ENCODE assay signal across 10 cellular contexts in genomic region chr19:41999071-41999877, GRCh38. TPM values are rescaled to one million over a fixed set of nuclear protein-coding genes. Genes with fewer than 3 reads are reported as not detected.
DNase-seq lines count a peak whose midpoint lies in the region; ATAC-seq, FAIRE-seq and TF ChIP-seq lines count a peak whose summit lies in the region.
"Had no signal": no experiment of that assay in that cellular context is flagged by ENCODE, and none has a peak within 500 bp of the region (broad histone marks: within the 10 kb centered on the region; RNA-seq: fewer than 3 reads in every experiment).

No MANE protein-coding gene starts in this region.

- H3K9me3 Mint-ChIP-seq in CD4-positive, CD25-positive, alpha-beta regulatory T cell = peaks cover 0 to 4% (median 0%) of the 10 kb centered on the region in 7 donors
- H3K9me3 Mint-ChIP-seq in glutamatergic neuron (ENCODE audit: unreplicated experiment) = peaks cover 22% of the 10 kb centered on the region

- peaks cover 9% of the 10 kb centered on the region for H3K36me3 Mint-ChIP-seq in CD4-positive, CD25-positive, alpha-beta regulatory T cell
- no peaks in the 10 kb centered on the region for H3K36me3 Mint-ChIP-seq in glutamatergic neuron (ENCODE audit: unreplicated experiment)

- no peaks in the 10 kb centered on the region for H3K36me3 ChIP-seq in CD4-positive, CD25-positive, alpha-beta regulatory T cell (ENCODE audit: control insufficient read depth, insufficient read depth, low read length)

- H3K27ac Mint-ChIP-seq in CD4-positive, CD25-positive, alpha-beta regulatory T cell = no peak overlapping the region
- H3K27ac Mint-ChIP-seq in glutamatergic neuron (ENCODE audit: unreplicated experiment) = peak overlapping the region; percentile 94

- TF ChIP-seq EP300 in A549 (IDR thresholded peaks at IDR 0.05) = no peak

- peak; percentile 43 for FAIRE-seq in A549 (lab: Jason Lieb, UNC)
- no peak for FAIRE-seq in GM19239 (lab: Jason Lieb, UNC)

- POLR2A ChIA-PET in A549 (lab: Yijun Ruan, JAX) = interaction anchor here (0.8 to 0.9 kb wide), 2 partner anchors 11 to 77 kb away, joined by 3 read pairs; partner anchors contain the start of gene ZNF574

- TF ChIP-seq RAD21 in A549 (conservative IDR thresholded peaks at IDR 0.05 in 1 of 2, IDR thresholded peaks at IDR 0.05 in 1 of 2) = no peak

- no peak for TF ChIP-seq POLR2A in A549 (IDR thresholded peaks at IDR 0.05; ENCODE audit: low read length)

- peaks cover 26% of the 10 kb centered on the region for H3K27me3 ChIP-seq in CD4-positive, CD25-positive, alpha-beta regulatory T cell (ENCODE audit: control insufficient read depth, insufficient read depth, low read length)

- peaks cover 0 to 39% (median 11%) of the 10 kb centered on the region in 4 donors for H3K4me1 Mint-ChIP-seq in CD4-positive, CD25-positive, alpha-beta regulatory T cell
- H3K4me1 Mint-ChIP-seq in glutamatergic neuron (ENCODE audit: low read depth, unreplicated experiment) = peaks cover 47% of the 10 kb centered on the region

- peak overlapping the region in 1 of 2 experiments; percentile 47; a peak in 2 of 6 replicates for H3K27ac ChIP-seq in A549
- H3K27ac ChIP-seq in CD4-positive, CD25-positive, alpha-beta regulatory T cell (ENCODE audit: insufficient read depth, low read length, poor library complexity, severe bottlenecking) = no peak overlapping the region

- peaks cover 50% of the 10 kb centered on the region for H3K27me3 Mint-ChIP-seq in CD4-positive, CD25-positive, alpha-beta regulatory T cell
- H3K27me3 Mint-ChIP-seq in glutamatergic neuron (ENCODE audit: unreplicated experiment) = peaks cover 37% of the 10 kb centered on the region

- no peak for TF ChIP-seq CTCF in A549 (IDR thresholded peaks at IDR 0.05)
- no peak for TF ChIP-seq CTCF in glutamatergic neuron (IDR thresholded peaks at IDR 0.05; ENCODE audit: partially characterized antibody, unreplicated experiment)

- H3K4me1 ChIP-seq in A549 = peaks cover 24% of the 10 kb centered on the region
- peaks cover 18% of the 10 kb centered on the region for H3K4me1 ChIP-seq in CD4-positive, CD25-positive, alpha-beta regulatory T cell (ENCODE audit: control insufficient read depth, insufficient read depth, low read length, poor library complexity, severe bottlenecking)

- 0 out of 6 replicates have a peak, but pooled peaks of 1 of the 2 experiments have one; percentile 0 for ATAC-seq in A549
- no peak for ATAC-seq in CD4-positive, CD25-positive, alpha-beta regulatory T cell (ENCODE audit: low read depth in 2 of 2)
- no peak for ATAC-seq in GM21737 (IDR thresholded peaks at IDR 0.05; ENCODE audit: unreplicated experiment)
- ATAC-seq: left colon had no signal

- DNase-seq in A549 (ENCODE audit: low read depth in 1 of 2, low spot score in 1 of 2) = peak in 1 of 2 experiments; percentile 54
- DNase-seq in CD4-positive, CD25-positive, alpha-beta regulatory T cell = peak in 1 of 3 donors; percentile 16
- peak; percentile 59 for DNase-seq in NCI-H69 (lab: John Stamatoyannopoulos, UW)
- peak; percentile 70 for DNase-seq in glutamatergic neuron
- DNase-seq in COLO829 (ENCODE audit: low spot score) = no peak
- no peak for DNase-seq in GM19239 (ENCODE audit: insufficient read length, low spot score)
- DNase-seq in activated gamma-delta T cell treated with Interleukin-2 at 50 U/mL for 16 hours = no peak
- DNase-seq: KBM-7 had no signal

- WGBS in A549 (ENCODE audit: missing lambda C conversion rate) = 20% methylated on average over 42 of the region's 55 CpGs

- peak overlapping the region in 3 of 4 donors; percentile 0 to 59 (median 9) for H3K4me3 Mint-ChIP-seq in CD4-positive, CD25-positive, alpha-beta regulatory T cell
- H3K4me3 Mint-ChIP-seq in glutamatergic neuron (ENCODE audit: unreplicated experiment) = peak overlapping the region; percentile 92

- H3K9me3 ChIP-seq in A549 = no peaks in the 10 kb centered on the region
- H3K9me3 ChIP-seq in CD4-positive, CD25-positive, alpha-beta regulatory T cell (ENCODE audit: control insufficient read depth in 2 of 2, low read length in 2 of 2) = no peaks in the 10 kb centered on the region

- peak overlapping the region; percentile 47 for H3K4me3 ChIP-seq in A549
- H3K4me3 ChIP-seq in CD4-positive, CD25-positive, alpha-beta regulatory T cell (ENCODE audit: low read depth, low read length) = no peak overlapping the region

- CTCF ChIA-PET in A549 (lab: Yijun Ruan, JAX) = interaction anchor here (0.6 to 14.8 kb wide), 15 partner anchors 10 to 110 kb away, joined by 3 to 344 read pairs (median 4); no protein-coding TSS in a partner anchor

- peak overlapping the region; percentile 100 for H3K4me2 ChIP-seq in A549

TF ChIP-seq in A549, 52 proteins besides CTCF, POLR2A, EP300 and RAD21:
- TF ChIP-seq MAX (IDR thresholded peaks at IDR 0.05) (peak; percentile 8; the same call in 1 of the 2 replicates), PBX3 (IDR thresholded peaks at IDR 0.05) (no peak), E2F6 (IDR thresholded peaks at IDR 0.05; ENCODE audit: borderline replicate concordance, low read depth) (peak; percentile 36; the same call in 1 of the 2 replicates), ZSCAN20 (CRISPR knock-in tag; IDR thresholded peaks at IDR 0.05) (no peak)

RNA-seq across cellular contexts. Expression of gene ATP1A3, which starts 5.2 kb away (rescaled TPM):
- polyA plus RNA-seq in A549 (2011; rRNA removed) = 0.67 and 0.69 TPM in 2 replicates
- polyA plus RNA-seq in A549 (2012; cell fraction: cytosol; rRNA removed) = 1.2 and 1.3 TPM in 2 replicates
- 2.9 and 3.8 TPM in 2 replicates for polyA plus RNA-seq in A549 (2012; cell fraction: nucleus; rRNA removed)
- 3.4 to 3.8 TPM (median 3.7 TPM) in 3 replicates for polyA plus RNA-seq in A549 (2017; fragmentation: RNase III; extraction: RNeasy Plus Mini Kit Qiagen cat#74134 plus additional on column Dnase treatment)
- polyA minus RNA-seq in A549 (2011; rRNA and poly(A)+ RNA removed) = 1.3 and 2.6 TPM in 2 replicates
- 11.1 TPM for total RNA-seq in CD4-positive, CD25-positive, alpha-beta regulatory T cell
- polyA plus RNA-seq in CD4-positive, CD25-positive, alpha-beta regulatory T cell = 1 to 10 TPM in 3 of 4 donors, under 1 TPM in 1; 0.92 to 3.5 (median 1.7) TPM
- 650 TPM for total RNA-seq in glutamatergic neuron (ENCODE audit: unreplicated experiment)

RNA-seq across cellular contexts. Expression of gene RABAC1, which starts 40.2 kb away (rescaled TPM):
- polyA plus RNA-seq in A549 (2011; rRNA removed) (117 and 137 TPM in 2 replicates), A549 (2017; fragmentation: RNase III; extraction: RNeasy Plus Mini Kit Qiagen cat#74134 plus additional on column Dnase treatment) (199 to 247 TPM (median 246 TPM) in 3 replicates)
- polyA plus RNA-seq in A549 (2012; cell fraction: cytosol; rRNA removed) = 315 and 361 TPM in 2 replicates
- polyA plus RNA-seq in A549 (2012; cell fraction: nucleus; rRNA removed) = 405 and 426 TPM in 2 replicates
- polyA minus RNA-seq in A549 (2011; rRNA and poly(A)+ RNA removed) = 73.2 and 77.6 TPM in 2 replicates
- total RNA-seq in CD4-positive, CD25-positive, alpha-beta regulatory T cell = 94.0 TPM
- 100 to 1,000 TPM; 184 to 261 (median 237) TPM for polyA plus RNA-seq in CD4-positive, CD25-positive, alpha-beta regulatory T cell
- total RNA-seq in glutamatergic neuron (ENCODE audit: unreplicated experiment) = 139 TPM

Comparison
In these comparisons a context has a peak if more than half of its experiments do, and no peak if none do; other contexts are left out.
1. DNase-seq: peak in NCI-H69 (single experiment) and glutamatergic neuron (single experiment); none in COLO829 (single experiment), GM19239 (single experiment) and activated gamma-delta T cell treated with Interleukin-2 at 50 U/mL for 16 hours (single experiment).
2. RNA of gene ATP1A3, which starts 5.2 kb away (total RNA-seq): 650 TPM in glutamatergic neuron (single experiment); 11.1 TPM in CD4-positive, CD25-positive, alpha-beta regulatory T cell (single experiment); every median in the first group is over 10 times any median in the second.